13 cellular contexts compared by ENCODE assay signal in the genomic region with DNA sequence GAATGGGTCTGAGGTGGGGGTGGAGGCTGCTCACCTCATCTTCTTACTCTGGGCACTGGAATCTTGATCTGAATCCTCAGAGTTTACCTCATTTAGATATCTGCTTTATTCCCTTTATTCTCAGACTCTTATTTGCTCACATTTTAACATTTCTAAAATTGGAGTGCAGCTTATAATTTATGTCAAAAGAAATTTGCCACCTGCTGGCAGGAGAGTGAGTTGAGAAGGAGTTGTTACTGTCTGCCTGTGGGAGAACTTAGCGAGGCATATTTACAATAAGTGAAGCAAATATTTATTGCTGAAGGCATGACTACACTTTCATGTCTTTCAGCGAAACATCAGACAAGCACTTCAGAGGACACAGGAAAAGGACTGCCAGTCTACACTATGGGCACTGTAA. TPM values are rescaled to one million over a fixed set of nuclear protein-coding genes. Genes with fewer than 3 reads are reported as not detected.
DNase-seq lines count a peak whose midpoint lies in the region; TF ChIP-seq lines count a peak whose summit lies in the region.
"Had no signal": no experiment of that assay in that cellular context is flagged by ENCODE, and none has a peak within 500 bp of the region (broad histone marks: within the 10 kb centered on the region; RNA-seq: fewer than 3 reads in every experiment).

No MANE protein-coding gene starts in this region.

- no peak overlapping the region for H3K4me3 ChIP-seq in mammary epithelial cell (replicated peaks in 1 of 3; ENCODE audit: insufficient read depth in 1 of 3, low read depth in 2 of 3, low read length in 3 of 3)
- no peak overlapping the region for H3K4me3 ChIP-seq in osteoblast (ENCODE audit: insufficient read depth, low read length)
- H3K4me3 ChIP-seq in tibial artery, result no peak overlapping the region
- H3K4me3 ChIP-seq: suprapubic skin had no signal

- H3K9me3 ChIP-seq in mammary epithelial cell (replicated peaks; ENCODE audit: insufficient read depth, low read length) (no peaks in the 10 kb centered on the region), osteoblast (ENCODE audit: low read depth, low read length) (no peaks in the 10 kb centered on the region), tibial artery (no peaks in the 10 kb centered on the region)
- H3K9me3 ChIP-seq: suprapubic skin had no signal

- in situ Hi-C loops in mammary epithelial cell (cut with MboI; ENCODE audit: low sequenced_read_pairs in 2 of 2), result no loop called here

- POLR2A ChIA-PET in RWPE1 (lab: Yijun Ruan, JAX; ENCODE audit: low non-redundant PET), result no interaction called here

- H3K4me2 ChIP-seq in mammary epithelial cell (ENCODE audit: insufficient read depth, low read depth, low read length) (no peak overlapping the region), osteoblast (ENCODE audit: insufficient read depth, low read length) (no peak overlapping the region)

- DNase-seq in DMS 273 (lab: John Stamatoyannopoulos, UW; ENCODE audit: unreplicated experiment) (peak; percentile 50), DMS 273 treated with DMSO at 0.1 percent for 48 hours (lab: John Stamatoyannopoulos, UW) (no peak), mammary epithelial cell (no peak), osteoblast (ENCODE audit: insufficient read length, low spot score, missing footprints) (peak; percentile 29), RWPE1 (ENCODE audit: low spot score) (no peak), D341Med (ENCODE audit: low spot score) (no peak), tibial artery (no peak)
- DNase-seq: 8988T; activated CD4-positive, alpha-beta T cell treated with anti-CD3 and anti-CD28 coated beads for 1 hour; foreskin melanocyte; NCI-H446 treated with DMSO at 0.1 percent for 48 hours had no signal

- H3K36me3 ChIP-seq in mammary epithelial cell (ENCODE audit: insufficient read depth, low read length) (no peaks in the 10 kb centered on the region), osteoblast (ENCODE audit: insufficient read depth, low read length) (no peaks in the 10 kb centered on the region), tibial artery (no peaks in the 10 kb centered on the region)
- H3K36me3 ChIP-seq: suprapubic skin had no signal

- H3K9ac ChIP-seq in mammary epithelial cell (ENCODE audit: insufficient read depth, low read length), result no peak overlapping the region

- BruUV-seq in mammary epithelial cell (replicated peaks; lab: Mats Ljungman, UMichigan), result no TSS peak

- intact Hi-C loops in mammary epithelial cell (cut with micrococcal nuclease) (loop anchor here (1.0 kb wide), 3 partner anchors 20 to 260 kb away; no protein-coding TSS in a partner anchor), tibial artery (cut with DNase I; ENCODE audit: low total_unique reads) (no loop called here)

- no peak overlapping the region for H2AFZ ChIP-seq in mammary epithelial cell (ENCODE audit: low read depth, low read length)
- peak overlapping the region; percentile 42 for H2AFZ ChIP-seq in osteoblast (ENCODE audit: low read length)

- CTCF ChIA-PET in mammary epithelial cell (lab: Charles Lee; ENCODE audit: low non-redundant PET) (interaction anchor here (0.6 to 0.7 kb wide), 3 partner anchors 16 to 347 kb away, joined by 3 to 6 read pairs (median 3); no protein-coding TSS in a partner anchor), RWPE1 (lab: Yijun Ruan, JAX) (interaction anchor here (0.7 to 1.4 kb wide), 4 partner anchors 13 to 272 kb away, joined by 3 to 7 read pairs (median 4); no protein-coding TSS in a partner anchor)

- H4K20me1 ChIP-seq in mammary epithelial cell (ENCODE audit: insufficient read depth, low read length) (no peaks in the 10 kb centered on the region), osteoblast (ENCODE audit: insufficient read depth, low read length) (no peaks in the 10 kb centered on the region)

- WGBS in mammary epithelial cell (ENCODE audit: low coverage, missing lambda C conversion rate), result 51% methylated on average over 2 of the region's 2 CpGs

- peak; percentile 45 for TF ChIP-seq CTCF in LNCAP (IDR thresholded peaks at IDR 0.05)
- TF ChIP-seq CTCF in mammary epithelial cell (conservative IDR thresholded peaks at IDR 0.05 in 1 of 2, IDR thresholded peaks at IDR 0.05 in 1 of 2; ENCODE audit: extremely low read depth in 1 of 2, insufficient read depth in 1 of 2, low read depth in 1 of 2, low read length in 2 of 2), result peak; percentile 22 to 47
- TF ChIP-seq CTCF in osteoblast (IDR thresholded peaks at IDR 0.05; ENCODE audit: extremely low read depth, low read depth, low read length), result peak; percentile 58
- TF ChIP-seq CTCF in RWPE1 (conservative IDR thresholded peaks at IDR 0.05; ENCODE audit: low read depth), result no peak
- TF ChIP-seq CTCF in tibial artery (IDR thresholded peaks at IDR 0.05), result peak in 1 of 2 experiments; percentile 9

- no peak overlapping the region for H3K27ac ChIP-seq in mammary epithelial cell (ENCODE audit: insufficient read depth, low read depth, low read length)
- no peak overlapping the region for H3K27ac ChIP-seq in osteoblast (ENCODE audit: low read depth, low read length)
- H3K27ac ChIP-seq in RWPE1, result no peak overlapping the region
- no peak overlapping the region for H3K27ac ChIP-seq in tibial artery
- H3K27ac ChIP-seq: suprapubic skin had no signal

- dilution Hi-C loops in mammary epithelial cell (cut with HindIII; ENCODE audit: low sequenced_read_pairs), result no loop called here

- H3K4me1 ChIP-seq in mammary epithelial cell (ENCODE audit: insufficient read depth, low read length) (no peaks in the 10 kb centered on the region), osteoblast (ENCODE audit: insufficient read depth, low read length) (no peaks in the 10 kb centered on the region), tibial artery (peaks cover 0 to 10% (median 2%) of the 10 kb centered on the region in 4 donors)

- H3K27me3 ChIP-seq in mammary epithelial cell (ENCODE audit: insufficient read depth, low read length), result peaks cover 3% of the 10 kb centered on the region
- H3K27me3 ChIP-seq in osteoblast (ENCODE audit: insufficient read depth, low read length), result no peaks in the 10 kb centered on the region
- H3K27me3 ChIP-seq in tibial artery, result peaks cover 0 to 4% of the 10 kb centered on the region in 2 donors

- H3K79me2 ChIP-seq in mammary epithelial cell (ENCODE audit: insufficient read depth, low read length), result no peaks in the 10 kb centered on the region
- no peaks in the 10 kb centered on the region for H3K79me2 ChIP-seq in osteoblast (ENCODE audit: insufficient read depth, low read length)

RNA-seq across cellular contexts. Expression of gene KIAA2012, which starts 16.4 kb away (rescaled TPM):
- total RNA-seq in mammary epithelial cell (under 1 TPM in 1 of 2 donors, not detected in 1; under 0.01 TPM), osteoblast (under 0.01 TPM in 1 of 2 replicates, not detected in the other)
- polyA plus RNA-seq in mammary epithelial cell, result not detected
- polyA minus RNA-seq in mammary epithelial cell, result not detected

RNA-seq across cellular contexts. Expression of gene FZD7, which starts 23.0 kb away (rescaled TPM):
- total RNA-seq in mammary epithelial cell, result 10 to 100 TPM; 21.6 to 66.5 TPM
- 13.7 TPM for polyA plus RNA-seq in mammary epithelial cell
- 9.8 TPM for polyA minus RNA-seq in mammary epithelial cell
- total RNA-seq in osteoblast, result 64.8 and 73.8 TPM in 2 replicates

Comparison
In these comparisons a context has a peak if more than half of its experiments do, and no peak if none do; other contexts are left out.
1. DNase-seq: peak in DMS 273 (single experiment) and osteoblast (single experiment); none in DMS 273 treated with DMSO at 0.1 percent for 48 hours (single experiment), mammary epithelial cell (single experiment), RWPE1 (single experiment), D341Med (single experiment) and tibial artery (0 of 2).